ENCODE assay signal across 11 cellular contexts in genomic region chr4:6257243-6258025, GRCh38. TPM values are rescaled to one million over a fixed set of nuclear protein-coding genes. Genes with fewer than 3 reads are reported as not detected.
DNase-seq lines count a peak whose midpoint lies in the region; ATAC-seq, FAIRE-seq and TF ChIP-seq lines count a peak whose summit lies in the region.
"Had no signal": no experiment of that assay in that cellular context is flagged by ENCODE, and none has a peak within 500 bp of the region (broad histone marks: within the 10 kb centered on the region; RNA-seq: fewer than 3 reads in every experiment).

No MANE protein-coding gene starts in this region.

- CTCF ChIA-PET in MCF 10A (lab: Yijun Ruan, JAX), result interaction anchor here (1.9 to 5.0 kb wide), 2 partner anchors 8 to 73 kb away, joined by 8 to 41 read pairs; no protein-coding TSS in a partner anchor
- CTCF ChIA-PET in HEK293T (lab: Yijun Ruan, JAX), result interaction anchor here (1.5 to 2.3 kb wide), 2 partner anchors 74 to 259 kb away, joined by 5 to 7 read pairs; no protein-coding TSS in a partner anchor

- no peak for TF ChIP-seq POLR2A in GM12891 (IDR thresholded peaks at IDR 0.05; ENCODE audit: low read depth, low read length)

- ATAC-seq in naive B cell (ENCODE audit: low read depth in 2 of 2), result peak; percentile 41 to 65
- no peak for ATAC-seq in GM21825 (IDR thresholded peaks at IDR 0.05; ENCODE audit: unreplicated experiment)

- FAIRE-seq in GM12891 (lab: Jason Lieb, UNC), result peak; percentile 72

- peaks cover 35% of the 10 kb centered on the region for H3K27me3 Mint-ChIP-seq in chondrocyte (ENCODE audit: low read depth)
- H3K27me3 Mint-ChIP-seq in naive B cell, result peaks cover 6 to 26% (median 13%) of the 10 kb centered on the region in 3 donors
- H3K27me3 Mint-ChIP-seq in MCF 10A (ENCODE audit: insufficient read depth, unreplicated experiment), result no peaks in the 10 kb centered on the region

- POLR2A ChIA-PET in MCF 10A (lab: Yijun Ruan, JAX) (no interaction called here), HEK293T (lab: Yijun Ruan, JAX) (no interaction called here)

- peak overlapping the region; percentile 37 for H3K27ac Mint-ChIP-seq in chondrocyte (ENCODE audit: unreplicated experiment)
- peak overlapping the region in 3 of 6 donors; percentile 38 to 81 (median 52) for H3K27ac Mint-ChIP-seq in naive B cell
- no peak overlapping the region for H3K27ac Mint-ChIP-seq in MCF 10A (ENCODE audit: low read depth, unreplicated experiment)

- in situ Hi-C loops in KBM-7 (cut with MboI; ENCODE audit: low pct_unique_long_range_greater_than_20kb, low sequenced_read_pairs), result no loop called here

- TF ChIP-seq CTCF in chondrocyte (IDR thresholded peaks at IDR 0.05) (no peak), MCF 10A (IDR thresholded peaks at IDR 0.05; ENCODE audit: unreplicated experiment) (no peak)

- H3K9me3 Mint-ChIP-seq in chondrocyte (ENCODE audit: low read depth) (no peaks in the 10 kb centered on the region), naive B cell (peaks cover 0 to 5% (median 0%) of the 10 kb centered on the region in 7 donors), MCF 10A (ENCODE audit: unreplicated experiment) (no peaks in the 10 kb centered on the region)

- intact Hi-C loops in MCF 10A (cut with micrococcal nuclease), result no loop called here

- H3K36me3 Mint-ChIP-seq in chondrocyte (ENCODE audit: low read depth), result no peaks in the 10 kb centered on the region
- peaks cover 0 to 6% of the 10 kb centered on the region in 2 donors for H3K36me3 Mint-ChIP-seq in naive B cell
- no peaks in the 10 kb centered on the region for H3K36me3 Mint-ChIP-seq in MCF 10A (ENCODE audit: insufficient read depth, unreplicated experiment)

- H3K4me1 Mint-ChIP-seq in chondrocyte (ENCODE audit: low read depth), result peaks cover 10% of the 10 kb centered on the region
- H3K4me1 Mint-ChIP-seq in naive B cell, result peaks cover 15 to 31% (median 20%) of the 10 kb centered on the region in 3 donors
- H3K4me1 Mint-ChIP-seq in MCF 10A (ENCODE audit: insufficient read depth, unreplicated experiment), result no peaks in the 10 kb centered on the region

- BruUV-seq in MCF 10A (replicated peaks; lab: Mats Ljungman, UMichigan), result no TSS peak

- no peak overlapping the region for H3K4me3 Mint-ChIP-seq in chondrocyte (ENCODE audit: unreplicated experiment)
- peak overlapping the region in 5 of 8 donors; percentile 7 to 75 (median 55) for H3K4me3 Mint-ChIP-seq in naive B cell
- no peak overlapping the region for H3K4me3 Mint-ChIP-seq in MCF 10A (ENCODE audit: unreplicated experiment)

- DNase-seq in GM12891 (ENCODE audit: insufficient read length, low spot score), result no peak
- DNase-seq in KBM-7, result peak; percentile 60
- peak; percentile 41 for DNase-seq in chondrocyte (ENCODE audit: low spot score)
- DNase-seq in naive B cell, result no peak
- no peak for DNase-seq in MCF 10A (ENCODE audit: unreplicated experiment)
- no peak for DNase-seq in HEK293T (ENCODE audit: extremely low spot score)
- DNase-seq in stimulated activated CD4-positive, alpha-beta T cell treated with anti-CD3 and anti-CD28 coated beads, Interleukin-12 subunit alpha, Interleukin-12 subunit beta, amount 100 ng/mL, for 4 hours, result no peak
- DNase-seq: activated CD4-positive, alpha-beta T cell treated with anti-CD3 and anti-CD28 coated beads, Interleukin-2, amount 50 U/mL, for 1 hour; midbrain; NCI-H1105 had no signal

TF ChIP-seq in GM12891, 5 proteins besides CTCF, POLR2A, EP300 and RAD21:
- no peak for TF ChIP-seq PAX5 (IDR thresholded peaks at IDR 0.05; ENCODE audit: insufficient read depth, low read length, severe bottlenecking)
- no peak for TF ChIP-seq TAF1 (IDR thresholded peaks at IDR 0.05; ENCODE audit: low read depth, low read length)
- peak; percentile 86 for TF ChIP-seq SPI1 (IDR thresholded peaks at IDR 0.05; ENCODE audit: low read depth, low read length)
- no peak for TF ChIP-seq POLR2AphosphoS5 (IDR thresholded peaks at IDR 0.05; ENCODE audit: low read depth, low read length)

TF ChIP-seq in HEK293T, 16 proteins besides CTCF, POLR2A, EP300 and RAD21:
- TF ChIP-seq ZNF384 (IDR thresholded peaks at IDR 0.05), result no peak
- TF ChIP-seq PKNOX1 (IDR thresholded peaks at IDR 0.05), result no peak

RNA-seq across cellular contexts. Expression of gene WFS1, which starts 12.2 kb away (rescaled TPM):
- polyA plus RNA-seq in GM12891 (2012; ENCODE audit: low read depth, missing spikeins), result 4.6 TPM
- total RNA-seq in chondrocyte (47.7 to 54.6 TPM (median 48.0 TPM) in 3 replicates), MCF 10A (2022) (41.7 and 62.4 TPM in 2 replicates)
- polyA plus RNA-seq in naive B cell (ENCODE audit: low read depth in 6 of 6), result 1 to 10 TPM; 1.5 to 6.0 (median 3.1) TPM

RNA-seq across cellular contexts. Expression of gene JAKMIP1, which starts 57.1 kb away (rescaled TPM):
- polyA plus RNA-seq in GM12891 (2012; ENCODE audit: low read depth, missing spikeins), result 3.6 TPM
- total RNA-seq in chondrocyte (0.10 TPM in 1 of 3 replicates, not detected in the others), MCF 10A (2022) (not detected in 2 replicates)
- polyA plus RNA-seq in naive B cell (ENCODE audit: low read depth in 6 of 6), result not detected

Comparison
In these comparisons a context has a peak if more than half of its experiments do, and no peak if none do; other contexts are left out.
1. DNase-seq: peak in KBM-7 (single experiment) and chondrocyte (single experiment); none in GM12891 (single experiment), naive B cell (single experiment), MCF 10A (single experiment), HEK293T (single experiment) and stimulated activated CD4-positive, alpha-beta T cell treated with anti-CD3 and anti-CD28 coated beads, Interleukin-12 subunit alpha, Interleukin-12 subunit beta, amount 100 ng/mL, for 4 hours (single experiment).
2. H3K4me3 Mint-ChIP-seq: peak in naive B cell (5 of 8); none in chondrocyte (single experiment) and MCF 10A (single experiment).